ENCODE assay signal across 8 cellular contexts in genomic region chr7:66740980-66741705, GRCh38. TPM values are rescaled to one million over a fixed set of nuclear protein-coding genes. Genes with fewer than 3 reads are reported as not detected.
DNase-seq lines count a peak whose midpoint lies in the region; ATAC-seq and TF ChIP-seq lines count a peak whose summit lies in the region.
"Not testable (repeated sequence)": the region's sequence is repeated elsewhere in the genome, so short reads cannot be mapped to it uniquely, and the experiment has no call there.

No MANE protein-coding gene starts in this region.

- H3K4me1 Mint-ChIP-seq in endothelial cell (ENCODE audit: unreplicated experiment), result not testable (repeated sequence)

- peaks cover 24 to 56% (median 48%) of the 10 kb centered on the region in 11 experiments; a peak in 20 of 22 replicates for H4K20me1 ChIP-seq in BLaER1 treated with 17β-estradiol and CSF1 and Interleukin-3, amounts not matched to agents 10 nM and 100 nM

- not testable (repeated sequence) for TF ChIP-seq CTCF in endothelial cell (IDR thresholded peaks at IDR 0.05; ENCODE audit: unreplicated experiment)

- H3K4me1 ChIP-seq in BLaER1 treated with 17β-estradiol and CSF1 and Interleukin-3, amounts not matched to agents 10 nM and 100 nM, result peaks cover 30 to 61% (median 43%) of the 10 kb centered on the region in 10 experiments

- H3K36me3 Mint-ChIP-seq in endothelial cell (ENCODE audit: low read depth, unreplicated experiment), result not testable (repeated sequence)

- H3K4me2 ChIP-seq in BLaER1 treated with 17β-estradiol and CSF1 and Interleukin-3, amounts not matched to agents 10 nM and 100 nM, result peak overlapping the region; percentile 80 to 92 (median 86)

- peaks cover under 1 to 36% (median 19%) of the 10 kb centered on the region in 11 experiments; a peak in 21 of 22 replicates for H3K36me3 ChIP-seq in BLaER1 treated with 17β-estradiol and CSF1 and Interleukin-3, amounts not matched to agents 10 nM and 100 nM

- peak overlapping the region; percentile 87 to 97 (median 91) for H3K27ac ChIP-seq in BLaER1 treated with 17β-estradiol and CSF1 and Interleukin-3, amounts not matched to agents 10 nM and 100 nM

- H3K27me3 ChIP-seq in BLaER1 treated with 17β-estradiol and CSF1 and Interleukin-3, amounts not matched to agents 10 nM and 100 nM, result not testable (repeated sequence)

- peak overlapping the region; percentile 88 to 99 (median 94) for H3K9ac ChIP-seq in BLaER1 treated with 17β-estradiol and CSF1 and Interleukin-3, amounts not matched to agents 10 nM and 100 nM

- peak overlapping the region; percentile 94 for H3K4me3 Mint-ChIP-seq in endothelial cell (ENCODE audit: unreplicated experiment)

- peak; percentile 59 for DNase-seq in NK-92 treated with Interleukin-12 subunit alpha and Interleukin-12 subunit beta, amount 100 ng/mL, for 24 hours (lab: John Stamatoyannopoulos, UW)
- peak; percentile 31 for DNase-seq in activated CD8-positive, alpha-beta memory T cell treated with anti-CD3 and anti-CD28 coated beads, Interleukin-2, amount 50 U/mL, for 4 hours
- DNase-seq in endothelial cell (ENCODE audit: low spot score), result peak; percentile 58
- peak; percentile 46 to 52 for DNase-seq in lung microvascular endothelial cell (ENCODE audit: low read depth in 2 of 2)
- peak; percentile 30 for DNase-seq in stimulated activated CD4-positive, alpha-beta T cell treated with anti-CD3 and anti-CD28 coated beads, Interleukin-4, amount 100 ng/mL, for 1 hour

- peak overlapping the region; percentile 78 for H3K27ac Mint-ChIP-seq in endothelial cell (ENCODE audit: unreplicated experiment)

- H3K27me3 Mint-ChIP-seq in endothelial cell (ENCODE audit: unreplicated experiment), result peaks cover 12% of the 10 kb centered on the region

- H3K4me3 ChIP-seq in BLaER1 treated with 17β-estradiol and CSF1 and Interleukin-3, amounts not matched to agents 10 nM and 100 nM, result peak overlapping the region; percentile 81 to 98 (median 88)

- not testable (repeated sequence) for H3K9me3 ChIP-seq in BLaER1 treated with 17β-estradiol and CSF1 and Interleukin-3, amounts not matched to agents 10 nM and 100 nM (replicated peaks in 1 of 11)

- not testable (repeated sequence) for H3K9me3 Mint-ChIP-seq in endothelial cell (ENCODE audit: unreplicated experiment)

- ATAC-seq in GM19372 (IDR thresholded peaks at IDR 0.05; ENCODE audit: low read depth, unreplicated experiment) (peak; percentile 33), HG03196 (IDR thresholded peaks at IDR 0.05; ENCODE audit: unreplicated experiment) (peak; percentile 39)

RNA-seq across cellular contexts. Expression of gene RABGEF1, which starts 0.6 kb away (rescaled TPM):
- total RNA-seq in endothelial cell (ENCODE audit: unreplicated experiment) (19.2 TPM), lung microvascular endothelial cell (14.6 and 23.4 TPM in 2 replicates)

Comparison
In these comparisons a context has a peak if more than half of its experiments do, and no peak if none do; other contexts are left out.
1. Peak in every context shown above with its lines: DNase-seq, ATAC-seq, H3K4me3 ChIP-seq and H3K27ac ChIP-seq.